Comparison of ENCODE assay signal across 8 cellular contexts in the genomic region with DNA sequence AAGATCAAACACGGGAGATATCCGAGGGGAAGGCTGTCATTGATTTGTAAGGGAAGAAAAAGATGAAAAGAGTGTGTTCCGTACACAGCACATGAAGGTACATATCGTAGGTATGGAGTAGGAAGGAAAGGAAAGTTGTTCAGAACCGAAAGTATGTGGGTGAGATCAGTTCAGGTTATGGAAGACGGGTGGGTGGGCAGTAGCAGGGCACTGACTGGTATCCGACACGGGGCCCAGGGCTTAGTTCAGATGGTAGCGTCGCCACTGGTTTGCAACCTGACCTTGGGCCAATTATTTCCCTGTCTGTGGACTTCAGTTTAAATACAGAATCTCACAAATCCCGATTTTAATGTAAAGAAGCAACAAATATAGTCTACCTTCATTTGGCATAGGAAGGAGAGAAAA. TPM values are rescaled to one million over a fixed set of nuclear protein-coding genes. Genes with fewer than 3 reads are reported as not detected.
DNase-seq lines count a peak whose midpoint lies in the region; ATAC-seq and TF ChIP-seq lines count a peak whose summit lies in the region.

No MANE protein-coding gene starts in this region.

- peaks cover 52% of the 10 kb centered on the region for H3K4me1 Mint-ChIP-seq in activated naive CD8-positive, alpha-beta T cell treated with anti-CD3 and anti-CD28 coated beads, Interleukin-2, amount 50 U/mL, for 24 hours
- H3K4me1 Mint-ChIP-seq in immature natural killer cell: peaks cover 48 to 59% of the 10 kb centered on the region in 2 donors

- peak overlapping the region; percentile 76 for H3K27ac Mint-ChIP-seq in activated naive CD8-positive, alpha-beta T cell treated with anti-CD3 and anti-CD28 coated beads, Interleukin-2, amount 50 U/mL, for 24 hours
- peak overlapping the region; percentile 24 to 95 (median 82) for H3K27ac Mint-ChIP-seq in immature natural killer cell

- peaks cover 18% of the 10 kb centered on the region for H3K36me3 Mint-ChIP-seq in activated naive CD8-positive, alpha-beta T cell treated with anti-CD3 and anti-CD28 coated beads, Interleukin-2, amount 50 U/mL, for 24 hours (ENCODE audit: low read depth)
- H3K36me3 Mint-ChIP-seq in immature natural killer cell: no peaks in the 10 kb centered on the region

- DNase-seq in AG04450 (ENCODE audit: low read depth, low spot score): no peak
- DNase-seq in Jurkat, Clone E6-1 (ENCODE audit: low read depth, low spot score): no peak
- DNase-seq in activated naive CD8-positive, alpha-beta T cell treated with anti-CD3 and anti-CD28 coated beads, Interleukin-2, amount 50 U/mL, for 24 hours: peak; percentile 33
- peak; percentile 8 to 16 (median 11) for DNase-seq in immature natural killer cell
- peak; percentile 25 for DNase-seq in stimulated activated CD4-positive, alpha-beta T cell treated with anti-CD3 and anti-CD28 coated beads, Interleukin-1b, Interleukin-23, amount 100 ng/mL, for 48 hours
- no peak for DNase-seq in NCI-H2227 (lab: John Stamatoyannopoulos, UW; ENCODE audit: unreplicated experiment)
- DNase-seq in NCI-H446 (lab: John Stamatoyannopoulos, UW): no peak

- H3K4me3 ChIP-seq in AG04450 (ENCODE audit: low read depth, low read length): peak overlapping the region; percentile 87
- H3K4me3 ChIP-seq in Jurkat, Clone E6-1 (ENCODE audit: low read length): peak overlapping the region; percentile 69

- H3K27me3 Mint-ChIP-seq in activated naive CD8-positive, alpha-beta T cell treated with anti-CD3 and anti-CD28 coated beads, Interleukin-2, amount 50 U/mL, for 24 hours: peaks cover 6% of the 10 kb centered on the region
- peaks cover 2 to 8% (median 2%) of the 10 kb centered on the region in 3 donors for H3K27me3 Mint-ChIP-seq in immature natural killer cell (ENCODE audit: low read depth in 3 of 3)

- no peaks in the 10 kb centered on the region for H3K9me3 ChIP-seq in AG04450 (ENCODE audit: control insufficient read depth, insufficient read depth, low read length)

- CTCF ChIA-PET in AG04450 (lab: Charles Lee): interaction anchor here (1.8 kb wide), 1 partner anchor 53 kb away, joined by 6 read pairs; no protein-coding TSS in a partner anchor

- ATAC-seq in activated naive CD8-positive, alpha-beta T cell treated with anti-CD3 and anti-CD28 coated beads, Interleukin-2, amount 50 U/mL, for 24 hours: peak; percentile 30
- ATAC-seq in GM19455 (IDR thresholded peaks at IDR 0.05; ENCODE audit: unreplicated experiment): no peak

- peak overlapping the region; percentile 86 for H3K27ac ChIP-seq in AG04450 (ENCODE audit: low read depth, low read length)

- peak overlapping the region; percentile 87 for H3K4me3 Mint-ChIP-seq in activated naive CD8-positive, alpha-beta T cell treated with anti-CD3 and anti-CD28 coated beads, Interleukin-2, amount 50 U/mL, for 24 hours
- peak overlapping the region; percentile 82 to 97 (median 93) for H3K4me3 Mint-ChIP-seq in immature natural killer cell

- POLR2A ChIA-PET in AG04450 (lab: Yijun Ruan, JAX): interaction anchor here (0.7 to 2.2 kb wide), 3 partner anchors 10 to 108 kb away, joined by 4 to 9 read pairs (median 5); no protein-coding TSS in a partner anchor

- no peak for TF ChIP-seq CTCF in AG04450 (IDR thresholded peaks at IDR 0.05; ENCODE audit: low read depth, low read length)

- H3K27me3 ChIP-seq in AG04450 (ENCODE audit: control insufficient read depth, insufficient read depth, low read length): no peaks in the 10 kb centered on the region

- H3K9me3 Mint-ChIP-seq in activated naive CD8-positive, alpha-beta T cell treated with anti-CD3 and anti-CD28 coated beads, Interleukin-2, amount 50 U/mL, for 24 hours: no peaks in the 10 kb centered on the region
- H3K9me3 Mint-ChIP-seq in immature natural killer cell: no peaks in the 10 kb centered on the region

RNA-seq across cellular contexts. Expression of gene A3GALT2, which starts 27.8 kb away (rescaled TPM):
- polyA plus RNA-seq in AG04450 (2011; rRNA removed): not detected in 2 replicates
- polyA minus RNA-seq in AG04450 (2011; rRNA and poly(A)+ RNA removed): not detected in 2 replicates
- not detected for polyA plus RNA-seq in Jurkat, Clone E6-1 (2012; ENCODE audit: insufficient read depth, insufficient read length)
- not detected for polyA plus RNA-seq in immature natural killer cell

Comparison
In these comparisons a context has a peak if more than half of its experiments do, and no peak if none do; other contexts are left out.
1. DNase-seq: peak in activated naive CD8-positive, alpha-beta T cell treated with anti-CD3 and anti-CD28 coated beads, Interleukin-2, amount 50 U/mL, for 24 hours (single experiment), immature natural killer cell (3 of 3) and stimulated activated CD4-positive, alpha-beta T cell treated with anti-CD3 and anti-CD28 coated beads, Interleukin-1b, Interleukin-23, amount 100 ng/mL, for 48 hours (single experiment); none in AG04450 (single experiment), Jurkat, Clone E6-1 (single experiment), NCI-H2227 (single experiment) and NCI-H446 (0 of 2).